1 cellular context compared by ENCODE assay signal in genomic region chr10:62048919-62049636, GRCh38.
TF ChIP-seq lines count a peak whose summit lies in the region.

No MANE protein-coding gene starts in this region.

TF ChIP-seq in HepG2, 621 proteins besides CTCF, POLR2A, EP300 and RAD21 (continued from another document and continues in another):
- TF ChIP-seq SP1 (IDR thresholded peaks at IDR 0.05), result no peak
- TF ChIP-seq SP1 (CRISPR knock-in tag; IDR thresholded peaks at IDR 0.05), result no peak
- peak; percentile 89; the same call in 1 of the 2 replicates for TF ChIP-seq ZNF547 (CRISPR knock-in tag; IDR thresholded peaks at IDR 0.05)
- TF ChIP-seq ZNF337 (CRISPR knock-in tag; IDR thresholded peaks at IDR 0.05; ENCODE audit: borderline replicate concordance, low read depth), result peak; percentile 94; the same call in 1 of the 2 replicates
- TF ChIP-seq KDM4B (CRISPR knock-in tag; IDR thresholded peaks at IDR 0.05), result peak; percentile 92
- TF ChIP-seq WIZ (CRISPR knock-in tag; IDR thresholded peaks at IDR 0.05), result peak; percentile 82
- no peak for TF ChIP-seq MLXIP (CRISPR knock-in tag; IDR thresholded peaks at IDR 0.05; ENCODE audit: borderline replicate concordance)
- TF ChIP-seq MBD4 (IDR thresholded peaks at IDR 0.05; ENCODE audit: borderline replicate concordance, low read length), result peak; percentile 81; the same call in 1 of the 2 replicates
- no peak; the same call in 1 of the 2 replicates for TF ChIP-seq THAP8 (CRISPR knock-in tag; IDR thresholded peaks at IDR 0.05; ENCODE audit: borderline replicate concordance)
- no peak for TF ChIP-seq KDM5A (IDR thresholded peaks at IDR 0.05; ENCODE audit: borderline replicate concordance, low read length)
- peak; percentile 35; the same call in 1 of the 2 replicates for TF ChIP-seq ZSCAN22 (CRISPR knock-in tag; IDR thresholded peaks at IDR 0.05)
- peak; percentile 69; the same call in 1 of the 2 replicates for TF ChIP-seq ETV6 (CRISPR knock-in tag; conservative IDR thresholded peaks at IDR 0.05)
- TF ChIP-seq ZNF18 (CRISPR knock-in tag; IDR thresholded peaks at IDR 0.05; ENCODE audit: insufficient replicate concordance), result peak; percentile 74
- TF ChIP-seq ZNF20 (CRISPR knock-in tag; IDR thresholded peaks at IDR 0.05), result no peak
- TF ChIP-seq PAX8 (CRISPR knock-in tag; IDR thresholded peaks at IDR 0.05; ENCODE audit: borderline replicate concordance), result 0 out of 2 replicates have a peak, but pooled peaks have one; percentile 24
- no peak for TF ChIP-seq ARNT (IDR thresholded peaks at IDR 0.05)
- TF ChIP-seq JUNB (CRISPR knock-in tag; IDR thresholded peaks at IDR 0.05; ENCODE audit: borderline replicate concordance), result no peak
- TF ChIP-seq KDM2A (CRISPR knock-in tag; IDR thresholded peaks at IDR 0.05; ENCODE audit: borderline replicate concordance, low read depth), result peak; percentile 85; the same call in 1 of the 2 replicates
- peak; percentile 54 for TF ChIP-seq SKI (IDR thresholded peaks at IDR 0.05; ENCODE audit: partially characterized antibody)
- peak; percentile 83 for TF ChIP-seq ZNF674 (CRISPR knock-in tag; IDR thresholded peaks at IDR 0.05; ENCODE audit: low read depth)
- TF ChIP-seq ZNF687 (CRISPR knock-in tag; IDR thresholded peaks at IDR 0.05), result peak; percentile 100
- no peak for TF ChIP-seq ZNF615 (CRISPR knock-in tag; IDR thresholded peaks at IDR 0.05; ENCODE audit: borderline replicate concordance)
- no peak for TF ChIP-seq PLSCR1 (CRISPR knock-in tag; IDR thresholded peaks at IDR 0.05; ENCODE audit: borderline replicate concordance)
- peak; percentile 82 for TF ChIP-seq HMG20A (CRISPR knock-in tag; IDR thresholded peaks at IDR 0.05; ENCODE audit: borderline replicate concordance)
- no peak for TF ChIP-seq NBN (conservative IDR thresholded peaks at IDR 0.05)
- TF ChIP-seq MIER2 (CRISPR knock-in tag; IDR thresholded peaks at IDR 0.05), result peak; percentile 81
- TF ChIP-seq ZNF724P (CRISPR knock-in tag; IDR thresholded peaks at IDR 0.05; ENCODE audit: borderline replicate concordance), result peak; percentile 37; the same call in 1 of the 2 replicates
- TF ChIP-seq ETS1 (CRISPR knock-in tag; IDR thresholded peaks at IDR 0.05), result no peak
- TF ChIP-seq ZNF616 (CRISPR knock-in tag; IDR thresholded peaks at IDR 0.05; ENCODE audit: low read depth), result 0 out of 2 replicates have a peak, but pooled peaks have one; percentile 42
- peak; percentile 78; the same call in 1 of the 2 replicates for TF ChIP-seq HOXA5 (CRISPR knock-in tag; IDR thresholded peaks at IDR 0.05)
- no peak for TF ChIP-seq ZNF576 (CRISPR knock-in tag; IDR thresholded peaks at IDR 0.05)
- TF ChIP-seq HDAC2 (CRISPR knock-in tag; IDR thresholded peaks at IDR 0.05), result peak; percentile 90
- TF ChIP-seq ZNF75D (CRISPR knock-in tag; IDR thresholded peaks at IDR 0.05; ENCODE audit: borderline replicate concordance), result no peak
- peak; percentile 79 for TF ChIP-seq ISL2 (CRISPR knock-in tag; IDR thresholded peaks at IDR 0.05)
- TF ChIP-seq ZNF318 (CRISPR knock-in tag; IDR thresholded peaks at IDR 0.05), result no peak; the same call in none of the 2 replicates
- peak; percentile 80 for TF ChIP-seq NR2F6 (IDR thresholded peaks at IDR 0.05)
- peak; percentile 92 for TF ChIP-seq NR2F6 (CRISPR knock-in tag; IDR thresholded peaks at IDR 0.05)
- TF ChIP-seq CC2D1A (CRISPR knock-in tag; IDR thresholded peaks at IDR 0.05), result no peak
- peak; percentile 92; the same call in 1 of the 2 replicates for TF ChIP-seq ZNF792 (CRISPR knock-in tag; IDR thresholded peaks at IDR 0.05)
- TF ChIP-seq SNAPC2 (CRISPR knock-in tag; IDR thresholded peaks at IDR 0.05), result peak; percentile 85; the same call in 1 of the 2 replicates
- TF ChIP-seq ZNF850 (CRISPR knock-in tag; conservative IDR thresholded peaks at IDR 0.05), result no peak
- no peak for TF ChIP-seq PBX3 (CRISPR knock-in tag; IDR thresholded peaks at IDR 0.05; ENCODE audit: borderline replicate concordance)
